ENCODE assay signal across 9 cellular contexts in genomic region chr12:56632701-56633464, GRCh38. TPM values are rescaled to one million over a fixed set of nuclear protein-coding genes. Genes with fewer than 3 reads are reported as not detected.
DNase-seq lines count a peak whose midpoint lies in the region; ATAC-seq and TF ChIP-seq lines count a peak whose summit lies in the region.
"Had no signal": no experiment of that assay in that cellular context is flagged by ENCODE, and none has a peak within 500 bp of the region (broad histone marks: within the 10 kb centered on the region; RNA-seq: fewer than 3 reads in every experiment).

No MANE protein-coding gene starts in this region.

- TF ChIP-seq POLR2A in stomach (IDR thresholded peaks at IDR 0.05): no peak

- TF ChIP-seq EP300 in stomach (IDR thresholded peaks at IDR 0.05): no peak

- H3K9me3 ChIP-seq in iPS-20b (ENCODE audit: insufficient read depth, low read depth, low read length) (no peaks in the 10 kb centered on the region), stomach (no peaks in the 10 kb centered on the region)

- TF ChIP-seq CTCF in stomach (IDR thresholded peaks at IDR 0.05): no peak

- H3K9me3 Mint-ChIP-seq in activated T-helper 1 cell treated with anti-CD3 and anti-CD28 coated beads, Interleukin-12 subunit alpha, Interleukin-12 subunit beta, Interleukin-2, Interleukin-4 antibody, amounts not matched to agents 30 ng/mL and 10 ng/mL and 1 ng/mL, durations not matched to agents 14 hours and 24 hours and 36 hours: no peaks in the 10 kb centered on the region

- H3K4me3 Mint-ChIP-seq in activated T-helper 1 cell treated with anti-CD3 and anti-CD28 coated beads, Interleukin-12 subunit alpha, Interleukin-12 subunit beta, Interleukin-2, Interleukin-4 antibody, amounts not matched to agents 30 ng/mL and 10 ng/mL and 1 ng/mL, durations not matched to agents 14 hours and 24 hours and 36 hours: peak overlapping the region; percentile 94

- peaks cover 40% of the 10 kb centered on the region for H3K4me1 ChIP-seq in iPS-20b (ENCODE audit: insufficient read depth, low read length)
- peaks cover 49 to 81% (median 79%) of the 10 kb centered on the region in 4 donors for H3K4me1 ChIP-seq in stomach

- H3K36me3 ChIP-seq in iPS-20b (ENCODE audit: insufficient read depth, low read depth, low read length) (peaks cover 8% of the 10 kb centered on the region), stomach (peaks cover 3 to 6% (median 4%) of the 10 kb centered on the region in 4 donors)

- H3K27me3 ChIP-seq in iPS-20b (ENCODE audit: insufficient read depth, low read length) (no peaks in the 10 kb centered on the region), stomach (no peaks in the 10 kb centered on the region)

- intact Hi-C loops in activated T-helper 1 cell treated with anti-CD3 and anti-CD28 coated beads, Interleukin-12 subunit alpha, Interleukin-12 subunit beta, Interleukin-2, Interleukin-4 antibody, amounts not matched to agents 30 ng/mL and 10 ng/mL and 1 ng/mL, durations not matched to agents 14 hours and 24 hours and 36 hours (cut with micrococcal nuclease): loop anchor here (5.0 to 10.0 kb wide), 2 partner anchors 844 to 1122 kb away; partner anchors contain the start of genes ARHGAP9, CDK4 and MARCHF9
- intact Hi-C loops in stomach (cut with DNase I; ENCODE audit: low total_unique reads): loop anchor here (10.0 kb wide), 1 partner anchor 52 kb away; the partner anchor contains the start of gene PTGES3

- H3K27me3 Mint-ChIP-seq in activated T-helper 1 cell treated with anti-CD3 and anti-CD28 coated beads, Interleukin-12 subunit alpha, Interleukin-12 subunit beta, Interleukin-2, Interleukin-4 antibody, amounts not matched to agents 30 ng/mL and 10 ng/mL and 1 ng/mL, durations not matched to agents 14 hours and 24 hours and 36 hours (ENCODE audit: insufficient read depth): no peaks in the 10 kb centered on the region

- H3K27ac ChIP-seq in iPS-20b (ENCODE audit: low read length) (no peak overlapping the region), stomach (peak overlapping the region; percentile 55 to 96 (median 95))

- no peak overlapping the region; the same call in 1 of the 2 replicates for H3K9ac ChIP-seq in iPS-20b (ENCODE audit: low read depth, low read length)

- DNase-seq in DMS 273 (lab: John Stamatoyannopoulos, UW; ENCODE audit: unreplicated experiment) (peak; percentile 65), DMS 273 treated with DMSO at 0.1 percent for 48 hours (lab: John Stamatoyannopoulos, UW) (no peak), stomach (no peak), DMS53 (lab: John Stamatoyannopoulos, UW) (no peak)
- no peak for DNase-seq in activated T-helper 1 cell treated with anti-CD3 and anti-CD28 coated beads, Interleukin-12 subunit alpha, Interleukin-12 subunit beta, Interleukin-2, Interleukin-4 antibody, amounts not matched to agents 30 ng/mL and 10 ng/mL and 1 ng/mL, durations not matched to agents 14 hours and 24 hours and 36 hours (ENCODE audit: low spot score)
- DNase-seq: amniotic stem cell had no signal

- peaks cover 17% of the 10 kb centered on the region for H3K36me3 Mint-ChIP-seq in activated T-helper 1 cell treated with anti-CD3 and anti-CD28 coated beads, Interleukin-12 subunit alpha, Interleukin-12 subunit beta, Interleukin-2, Interleukin-4 antibody, amounts not matched to agents 30 ng/mL and 10 ng/mL and 1 ng/mL, durations not matched to agents 14 hours and 24 hours and 36 hours (ENCODE audit: low read depth)

- peak overlapping the region; percentile 37 for H3K4me3 ChIP-seq in iPS-20b (ENCODE audit: low read length)
- H3K4me3 ChIP-seq in stomach: peak overlapping the region; percentile 19 to 87 (median 33)

- peaks cover 90% of the 10 kb centered on the region for H3K4me1 Mint-ChIP-seq in activated T-helper 1 cell treated with anti-CD3 and anti-CD28 coated beads, Interleukin-12 subunit alpha, Interleukin-12 subunit beta, Interleukin-2, Interleukin-4 antibody, amounts not matched to agents 30 ng/mL and 10 ng/mL and 1 ng/mL, durations not matched to agents 14 hours and 24 hours and 36 hours (ENCODE audit: low read depth)

- H3K27ac Mint-ChIP-seq in activated T-helper 1 cell treated with anti-CD3 and anti-CD28 coated beads, Interleukin-12 subunit alpha, Interleukin-12 subunit beta, Interleukin-2, Interleukin-4 antibody, amounts not matched to agents 30 ng/mL and 10 ng/mL and 1 ng/mL, durations not matched to agents 14 hours and 24 hours and 36 hours: peak overlapping the region; percentile 46

- ATAC-seq in GM19035 (IDR thresholded peaks at IDR 0.05; ENCODE audit: unreplicated experiment) (no peak), GM21529 (IDR thresholded peaks at IDR 0.05; ENCODE audit: unreplicated experiment) (no peak)

- 23 to 47% (median 41%) methylated on average over 3 of the region's 3 CpGs for WGBS in stomach, 5 donors

RNA-seq across cellular contexts. Expression of gene BAZ2A, which starts 2.8 kb away (rescaled TPM):
- 119 and 126 TPM in 2 replicates for total RNA-seq in activated T-helper 1 cell treated with anti-CD3 and anti-CD28 coated beads, Interleukin-12 subunit alpha, Interleukin-12 subunit beta, Interleukin-2, Interleukin-4 antibody, amounts not matched to agents 30 ng/mL and 10 ng/mL and 1 ng/mL, durations not matched to agents 14 hours and 24 hours and 36 hours
- total RNA-seq in stomach: 100 to 1,000 TPM in 3 of 5 donors, 10 to 100 TPM in 2; 69.4 to 158 (median 112) TPM
- 10 to 100 TPM in 2 of 3 donors, 1 to 10 TPM in 1; 9.5 to 19.4 (median 11.6) TPM for polyA plus RNA-seq in stomach

RNA-seq across cellular contexts. Expression of gene ATP5F1B, which starts 12.9 kb away (rescaled TPM):
- total RNA-seq in activated T-helper 1 cell treated with anti-CD3 and anti-CD28 coated beads, Interleukin-12 subunit alpha, Interleukin-12 subunit beta, Interleukin-2, Interleukin-4 antibody, amounts not matched to agents 30 ng/mL and 10 ng/mL and 1 ng/mL, durations not matched to agents 14 hours and 24 hours and 36 hours: 714 and 716 TPM in 2 replicates
- 100 to 1,000 TPM; 183 to 604 (median 386) TPM for total RNA-seq in stomach
- 100 to 1,000 TPM; 505 to 573 (median 536) TPM for polyA plus RNA-seq in stomach

RNA-seq across cellular contexts. Expression of gene PTGES3, which starts 55.2 kb away (rescaled TPM):
- total RNA-seq in activated T-helper 1 cell treated with anti-CD3 and anti-CD28 coated beads, Interleukin-12 subunit alpha, Interleukin-12 subunit beta, Interleukin-2, Interleukin-4 antibody, amounts not matched to agents 30 ng/mL and 10 ng/mL and 1 ng/mL, durations not matched to agents 14 hours and 24 hours and 36 hours: 301 and 302 TPM in 2 replicates
- 100 to 1,000 TPM in 1 of 5 donors, 10 to 100 TPM in 4; 43.3 to 120 (median 78.8) TPM for total RNA-seq in stomach
- 100 to 1,000 TPM in 2 of 3 donors, 10 to 100 TPM in 1; 97.7 to 145 (median 113) TPM for polyA plus RNA-seq in stomach
